23 cellular contexts compared by ENCODE assay signal in the genomic region with DNA sequence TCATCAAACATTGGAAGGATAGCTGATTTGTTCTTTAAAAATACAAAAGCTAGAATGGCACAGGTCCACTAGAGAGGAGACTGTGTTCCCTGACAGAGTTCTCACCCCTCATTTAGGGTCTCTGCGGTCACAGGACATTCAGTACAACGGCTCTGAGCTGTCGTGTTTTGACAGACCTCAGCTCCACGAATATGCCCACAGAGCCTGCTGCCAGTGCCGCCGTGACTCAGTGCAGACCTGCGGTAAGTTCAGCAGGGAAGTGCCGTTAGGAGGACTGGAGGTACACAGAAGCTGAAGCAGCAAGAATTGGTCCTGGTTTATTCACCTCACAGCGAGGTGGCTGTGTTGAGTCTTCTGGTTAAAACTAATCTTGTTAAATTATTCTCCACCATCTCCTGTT.
"Had no signal": no experiment of that assay in that cellular context is flagged by ENCODE, and none has a peak within 500 bp of the region (broad histone marks: within the 10 kb centered on the region; RNA-seq: fewer than 3 reads in every experiment).

No MANE protein-coding gene starts in this region.

- ATAC-seq: activated CD8-positive, alpha-beta memory T cell treated with anti-CD3 and anti-CD28 coated beads, Interleukin-2, amount 10 ng/mL, durations not matched to agents 7 days and 5 days; T-cell had no signal

- H3K4me2 ChIP-seq: PC-9 had no signal

- H3K4me3 ChIP-seq: ascending aorta, PC-9, SK-N-MC had no signal

- DNase-seq: activated B cell treated with CpG ODN at 0.5 μM for 24 hours; activated CD4-positive, alpha-beta T cell treated with anti-CD3 and anti-CD28 coated beads for 1 hour; activated CD4-positive, alpha-beta T cell treated with anti-CD3 and anti-CD28 coated beads, Interleukin-2, amount 10 ng/mL, durations not matched to agents 24 days and 14 days; activated CD4-positive, alpha-beta T cell treated with anti-CD3 and anti-CD28 coated beads, Interleukin-2, amount 50 U/mL, for 48 hours; activated CD8-positive, alpha-beta memory T cell treated with anti-CD3 and anti-CD28 coated beads, Interleukin-2, amount 10 ng/mL, durations not matched to agents 7 days and 5 days; activated effector memory CD4-positive, alpha-beta T cell treated with Interleukin-2 at 50 U/mL for 16 hours; activated naive CD4-positive, alpha-beta T cell; activated T-cell treated with anti-CD3 and anti-CD28 coated beads, Interleukin-2, amount 50 U/mL, for 24 hours; amniotic stem cell; NCI-H1048; NCI-H146; NCI-H187 treated with DMSO at 0.1 percent for 48 hours; NCI-H2081 treated with DMSO at 0.1 percent for 48 hours; NCI-H446; NCI-H524; PC-9; SIG-M5; T-cell; T-helper 2 cell; T1000 had no signal

- H3K9me3 ChIP-seq: ascending aorta had no signal

- H3K4me1 ChIP-seq: ascending aorta had no signal

- FAIRE-seq: TTC549 had no signal

- H3K27me3 ChIP-seq: ascending aorta had no signal

- H3K27ac ChIP-seq: ascending aorta, PC-9, SK-N-MC had no signal

- H3K36me3 ChIP-seq: ascending aorta had no signal

- H2AFZ ChIP-seq: PC-9 had no signal
